1 cellular context compared by ENCODE assay signal in the genomic region with DNA sequence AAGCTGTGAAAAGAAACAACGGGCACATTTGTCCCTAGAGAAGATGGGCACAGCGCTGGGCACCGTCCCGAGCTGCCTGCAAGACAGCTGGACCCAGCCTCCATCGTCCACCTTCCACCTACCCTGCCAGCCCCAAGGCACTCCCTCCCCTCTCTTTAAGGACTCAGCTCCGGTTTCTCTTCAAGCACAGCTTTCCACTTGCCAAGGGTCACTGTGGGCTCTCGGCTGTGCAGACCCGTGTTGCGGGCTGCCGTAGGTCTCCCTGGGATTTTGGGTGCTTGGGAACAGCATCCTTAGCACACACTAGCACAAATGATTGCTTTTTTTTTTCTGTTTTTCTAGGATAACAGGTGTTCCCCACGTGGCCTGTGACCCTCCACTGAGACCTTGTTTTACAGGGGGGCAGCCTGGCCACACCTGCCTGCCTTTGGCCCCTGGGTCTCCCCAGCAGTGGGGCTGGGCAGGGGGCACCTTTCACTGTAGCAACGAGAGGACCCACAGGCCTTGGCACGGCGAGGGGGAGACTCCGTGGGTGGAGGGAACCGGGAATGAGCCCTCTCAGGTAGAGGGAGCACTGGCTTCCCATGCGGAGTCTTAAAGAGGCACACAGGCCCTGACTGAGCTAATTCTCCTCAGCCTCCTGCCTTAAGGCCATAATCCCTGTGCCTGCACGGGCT.
TF ChIP-seq lines count a peak whose summit lies in the region.

No MANE protein-coding gene starts in this region.

TF ChIP-seq in WTC11, 78 proteins besides CTCF, POLR2A, EP300 and RAD21 (continued from another document):
- TF ChIP-seq, protein P1, sequence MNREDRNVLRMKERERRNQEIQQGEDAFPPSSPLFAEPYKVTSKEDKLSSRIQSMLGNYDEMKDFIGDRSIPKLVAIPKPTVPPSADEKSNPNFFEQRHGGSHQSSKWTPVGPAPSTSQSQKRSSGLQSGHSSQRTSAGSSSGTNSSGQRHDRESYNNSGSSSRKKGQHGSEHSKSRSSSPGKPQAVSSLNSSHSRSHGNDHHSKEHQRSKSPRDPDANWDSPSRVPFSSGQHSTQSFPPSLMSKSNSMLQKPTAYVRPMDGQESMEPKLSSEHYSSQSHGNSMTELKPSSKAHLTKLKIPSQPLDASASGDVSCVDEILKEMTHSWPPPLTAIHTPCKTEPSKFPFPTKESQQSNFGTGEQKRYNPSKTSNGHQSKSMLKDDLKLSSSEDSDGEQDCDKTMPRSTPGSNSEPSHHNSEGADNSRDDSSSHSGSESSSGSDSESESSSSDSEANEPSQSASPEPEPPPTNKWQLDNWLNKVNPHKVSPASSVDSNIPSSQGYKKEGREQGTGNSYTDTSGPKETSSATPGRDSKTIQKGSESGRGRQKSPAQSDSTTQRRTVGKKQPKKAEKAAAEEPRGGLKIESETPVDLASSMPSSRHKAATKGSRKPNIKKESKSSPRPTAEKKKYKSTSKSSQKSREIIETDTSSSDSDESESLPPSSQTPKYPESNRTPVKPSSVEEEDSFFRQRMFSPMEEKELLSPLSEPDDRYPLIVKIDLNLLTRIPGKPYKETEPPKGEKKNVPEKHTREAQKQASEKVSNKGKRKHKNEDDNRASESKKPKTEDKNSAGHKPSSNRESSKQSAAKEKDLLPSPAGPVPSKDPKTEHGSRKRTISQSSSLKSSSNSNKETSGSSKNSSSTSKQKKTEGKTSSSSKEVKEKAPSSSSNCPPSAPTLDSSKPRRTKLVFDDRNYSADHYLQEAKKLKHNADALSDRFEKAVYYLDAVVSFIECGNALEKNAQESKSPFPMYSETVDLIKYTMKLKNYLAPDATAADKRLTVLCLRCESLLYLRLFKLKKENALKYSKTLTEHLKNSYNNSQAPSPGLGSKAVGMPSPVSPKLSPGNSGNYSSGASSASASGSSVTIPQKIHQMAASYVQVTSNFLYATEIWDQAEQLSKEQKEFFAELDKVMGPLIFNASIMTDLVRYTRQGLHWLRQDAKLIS (CRISPR knock-in tag; IDR thresholded peaks at IDR 0.05; ENCODE audit: borderline replicate concordance): no peak
